26 cellular contexts compared by ENCODE assay signal in genomic region chr13:20998649-20999415, GRCh38.
A peak's percentile ranks its signal among the peaks of the same experiment; 100 is the strongest.
DNase-seq lines count a peak whose midpoint lies in the region; ATAC-seq, FAIRE-seq and TF ChIP-seq lines count a peak whose summit lies in the region.
"Had no signal": no experiment of that assay in that cellular context is flagged by ENCODE, and none has a peak within 500 bp of the region (broad histone marks: within the 10 kb centered on the region; RNA-seq: fewer than 3 reads in every experiment).

No MANE protein-coding gene starts in this region.

- H3K4me3 Mint-ChIP-seq in GM23338 = no peak overlapping the region
- H3K4me3 Mint-ChIP-seq: CD8-positive, alpha-beta memory T cell; stimulated activated naive B cell treated with anti-CD40 and anti-IgM and Interleukin-4, amounts not matched to agents 10 μg/mL and 1 μg/mL and 100 μg/mL, for 72 hours; T-helper 1 cell treated with Interleukin-12 subunit alpha and Interleukin-12 subunit beta and Interleukin-4 antibody, amounts not matched to agents 30 μg/mL and 1 μg/mL, for 36 hours had no signal

- H3K79me2 ChIP-seq in GM23338 (replicated peaks; ENCODE audit: insufficient read depth) = peaks cover 88% of the 10 kb centered on the region

- no peak for TF ChIP-seq POLR2A in testis (IDR thresholded peaks at IDR 0.05)

- H3K36me3 Mint-ChIP-seq in GM23338 (ENCODE audit: low read depth) = peaks cover 19% of the 10 kb centered on the region

- POLR2A ChIA-PET in RWPE1 (lab: Yijun Ruan, JAX; ENCODE audit: low non-redundant PET) = no interaction called here

- no peak for FAIRE-seq in kidney (lab: Jason Lieb, UNC)
- FAIRE-seq: bronchial epithelial cell, keratinocyte, small intestine had no signal

- H3K4me1 Mint-ChIP-seq in GM23338 = peaks cover 28% of the 10 kb centered on the region

- 0 out of 2 replicates have a peak, but pooled peaks cover 4% of the 10 kb centered on the region for H3F3A ChIP-seq in GM23338 (replicated peaks; ENCODE audit: low read depth)

- no peaks in the 10 kb centered on the region for H3K9me3 ChIP-seq in SJSA1 (replicated peaks)
- H3K9me3 ChIP-seq in kidney (ENCODE audit: control insufficient read depth in 1 of 2, low read length in 2 of 2) = peaks cover 0 to 5% of the 10 kb centered on the region in 2 donors
- H3K9me3 ChIP-seq in testis = no peaks in the 10 kb centered on the region
- H3K9me3 ChIP-seq: prostate gland had no signal

- peaks cover 8% of the 10 kb centered on the region for H3K27me3 Mint-ChIP-seq in GM23338 (ENCODE audit: insufficient read depth, low read depth, poor library complexity)
- H3K27me3 Mint-ChIP-seq: CD8-positive, alpha-beta memory T cell; stimulated activated naive B cell treated with anti-CD40 and anti-IgM and Interleukin-4, amounts not matched to agents 10 μg/mL and 1 μg/mL and 100 μg/mL, for 72 hours had no signal

- peak overlapping the region; percentile 22; the same call in 1 of the 2 replicates for H3K4me2 ChIP-seq in GM23338

- ATAC-seq in GM23338 = peak; percentile 49
- ATAC-seq in HG02798 (IDR thresholded peaks at IDR 0.05; ENCODE audit: poor library complexity, unreplicated experiment) = no peak
- ATAC-seq: stimulated activated naive B cell treated with anti-CD40 and anti-IgM and Interleukin-4, amounts not matched to agents 10 μg/mL and 1 μg/mL and 100 μg/mL, for 72 hours had no signal

- H4K20me1 ChIP-seq in GM23338 (replicated peaks; ENCODE audit: insufficient read depth) = peaks cover 18% of the 10 kb centered on the region; the same call in 1 of the 2 replicates

- no peaks in the 10 kb centered on the region for H3K9me2 ChIP-seq in GM23338 (ENCODE audit: insufficient read depth)

- no peak overlapping the region for H3K9ac ChIP-seq in kidney (ENCODE audit: low read length in 2 of 2)

- H2AFZ ChIP-seq in GM23338 = no peak overlapping the region

- peaks cover 27% of the 10 kb centered on the region for H3K4me1 ChIP-seq in GM23338 (ENCODE audit: insufficient read depth)
- peaks cover 21% of the 10 kb centered on the region for H3K4me1 ChIP-seq in SJSA1 (replicated peaks)
- peaks cover 7 to 11% of the 10 kb centered on the region in 2 donors for H3K4me1 ChIP-seq in kidney (ENCODE audit: control insufficient read depth in 1 of 2, insufficient read depth in 1 of 2, low read depth in 1 of 2, low read length in 2 of 2)
- no peaks in the 10 kb centered on the region for H3K4me1 ChIP-seq in testis
- H3K4me1 ChIP-seq: prostate gland had no signal

- CTCF ChIA-PET in RWPE1 (lab: Yijun Ruan, JAX) = no interaction called here

- no peak overlapping the region for H3K27ac Mint-ChIP-seq in GM23338
- H3K27ac Mint-ChIP-seq: CD8-positive, alpha-beta memory T cell; stimulated activated naive B cell treated with anti-CD40 and anti-IgM and Interleukin-4, amounts not matched to agents 10 μg/mL and 1 μg/mL and 100 μg/mL, for 72 hours; T-helper 1 cell treated with Interleukin-12 subunit alpha and Interleukin-12 subunit beta and Interleukin-4 antibody, amounts not matched to agents 30 μg/mL and 1 μg/mL, for 36 hours had no signal

- intact Hi-C loops in kidney (cut with DNase I) = no loop called here
- intact Hi-C loops in testis (cut with DNase I; ENCODE audit: low total_unique reads) = no loop called here

- peak; percentile 22 to 41 for TF ChIP-seq CTCF in GM23338 (conservative IDR thresholded peaks at IDR 0.05; ENCODE audit: low read depth in 2 of 2)
- no peak for TF ChIP-seq CTCF in kidney (IDR thresholded peaks at IDR 0.05; ENCODE audit: borderline replicate concordance, extremely low read depth, insufficient read depth)
- no peak for TF ChIP-seq CTCF in testis (IDR thresholded peaks at IDR 0.05)
- no peak for TF ChIP-seq CTCF in RWPE1 (conservative IDR thresholded peaks at IDR 0.05; ENCODE audit: low read depth)

- no peaks in the 10 kb centered on the region for H3K36me3 ChIP-seq in GM23338 (ENCODE audit: insufficient read depth)
- H3K36me3 ChIP-seq in SJSA1 = peaks cover 27% of the 10 kb centered on the region
- peaks cover 0 to 7% of the 10 kb centered on the region in 2 donors for H3K36me3 ChIP-seq in kidney (ENCODE audit: control insufficient read depth in 1 of 2, insufficient read depth in 2 of 2, low read length in 2 of 2)
- H3K36me3 ChIP-seq in testis (ENCODE audit: low read depth, missing control alignments) = no peaks in the 10 kb centered on the region
- H3K36me3 ChIP-seq: prostate gland had no signal

- H3K27me3 ChIP-seq in GM23338 (ENCODE audit: insufficient read depth) (no peaks in the 10 kb centered on the region), SJSA1 (replicated peaks) (no peaks in the 10 kb centered on the region), testis (no peaks in the 10 kb centered on the region)

- peaks cover 7% of the 10 kb centered on the region for H3K9me3 Mint-ChIP-seq in GM23338
- H3K9me3 Mint-ChIP-seq: CD8-positive, alpha-beta memory T cell; stimulated activated naive B cell treated with anti-CD40 and anti-IgM and Interleukin-4, amounts not matched to agents 10 μg/mL and 1 μg/mL and 100 μg/mL, for 72 hours; T-helper 1 cell treated with Interleukin-12 subunit alpha and Interleukin-12 subunit beta and Interleukin-4 antibody, amounts not matched to agents 30 μg/mL and 1 μg/mL, for 36 hours had no signal

- H3K4me3 ChIP-seq in GM23338 (no peak overlapping the region), SJSA1 (no peak overlapping the region), kidney (ENCODE audit: low read length in 2 of 2) (no peak overlapping the region), testis (peak overlapping the region; percentile 24 to 36)
- H3K4me3 ChIP-seq: coronary artery, lung, prostate gland had no signal

- DNase-seq in GM23338 (ENCODE audit: low spot score) (peak; percentile 48), SJSA1 (ENCODE audit: low read depth in 1 of 2, low spot score in 2 of 2) (no peak), kidney (peak; percentile 80), testis (no peak), RWPE1 (ENCODE audit: low spot score) (no peak)
- DNase-seq in stimulated activated CD4-positive, alpha-beta T cell treated with anti-CD3 and anti-CD28 coated beads, Interleukin-12 subunit alpha, Interleukin-12 subunit beta, amount 100 ng/mL, for 4 hours = no peak
- DNase-seq: activated naive CD4-positive, alpha-beta T cell; activated T-cell treated with anti-CD3 and anti-CD28 coated beads, Interleukin-2, amount 50 U/mL, for 1 hour; AML-193; amniotic stem cell; CD8-positive, alpha-beta memory T cell; DMS153; GF-D8; GOT3; NCI-H1436; NCI-H510A treated with DMSO at 0.1 percent for 48 hours; small intestine; stimulated activated CD4-positive, alpha-beta T cell treated with anti-CD3 and anti-CD28 coated beads, Interleukin-2, amount 100 ng/mL, for 48 hours; stimulated activated naive B cell treated with anti-CD40 and anti-IgM and Interleukin-4, amounts not matched to agents 10 μg/mL and 1 μg/mL and 100 μg/mL, for 72 hours had no signal

- H3K27ac ChIP-seq in GM23338 (ENCODE audit: low read depth) = peak overlapping the region; percentile 96
- peak overlapping the region; percentile 86 for H3K27ac ChIP-seq in SJSA1
- no peak overlapping the region for H3K27ac ChIP-seq in kidney (ENCODE audit: low read depth in 2 of 2, low read length in 2 of 2)
- no peak overlapping the region for H3K27ac ChIP-seq in testis
- no peak overlapping the region; the same call in 1 of the 2 replicates for H3K27ac ChIP-seq in RWPE1
- H3K27ac ChIP-seq: prostate gland had no signal

- 70 to 88% methylated on average over 58 to 60 of the region's 60 CpGs for WGBS in testis, 2 donors

TF ChIP-seq in GM23338, 12 proteins besides CTCF, POLR2A, EP300 and RAD21 (continues in another document):
- TF ChIP-seq STAT1 (IDR thresholded peaks at IDR 0.05; ENCODE audit: unreplicated experiment) = no peak

Comparison
In these comparisons a context has a peak if more than half of its experiments do, and no peak if none do; other contexts are left out.
1. DNase-seq: peak in GM23338 (single experiment) and kidney (single experiment); none in SJSA1 (0 of 2), testis (single experiment), RWPE1 (single experiment) and stimulated activated CD4-positive, alpha-beta T cell treated with anti-CD3 and anti-CD28 coated beads, Interleukin-12 subunit alpha, Interleukin-12 subunit beta, amount 100 ng/mL, for 4 hours (single experiment).
2. H3K27ac ChIP-seq: peak in GM23338 (single experiment) and SJSA1 (single experiment); none in kidney (0 of 2), testis (0 of 2) and RWPE1 (single experiment).
3. H3K4me3 ChIP-seq: peak in testis (2 of 2); none in GM23338 (single experiment), SJSA1 (single experiment) and kidney (0 of 2).
4. CTCF ChIP-seq: peak in GM23338 (2 of 2); none in kidney (single experiment), testis (0 of 3) and RWPE1 (single experiment).